In genomic region chr6:150741633-150742200, GRCh38 we compare ENCODE assay signal across 1 cellular context.
A peak's percentile ranks its signal among the peaks of the same experiment; 100 is the strongest.
TF ChIP-seq lines count a peak whose summit lies in the region.

No MANE protein-coding gene starts in this region.

TF ChIP-seq in K562, 482 proteins besides CTCF, POLR2A, EP300 and RAD21 (continued from another document):
- TF ChIP-seq CTCFL (IDR thresholded peaks at IDR 0.05; ENCODE audit: borderline replicate concordance, insufficient read depth, low read depth, low read length, poor library complexity, severe bottlenecking): peak; percentile 53
- TF ChIP-seq PYGO2 (tag; IDR thresholded peaks at IDR 0.05): no peak
- TF ChIP-seq HOMEZ (CRISPR knock-in tag; IDR thresholded peaks at IDR 0.05): no peak
